In the genomic region with DNA sequence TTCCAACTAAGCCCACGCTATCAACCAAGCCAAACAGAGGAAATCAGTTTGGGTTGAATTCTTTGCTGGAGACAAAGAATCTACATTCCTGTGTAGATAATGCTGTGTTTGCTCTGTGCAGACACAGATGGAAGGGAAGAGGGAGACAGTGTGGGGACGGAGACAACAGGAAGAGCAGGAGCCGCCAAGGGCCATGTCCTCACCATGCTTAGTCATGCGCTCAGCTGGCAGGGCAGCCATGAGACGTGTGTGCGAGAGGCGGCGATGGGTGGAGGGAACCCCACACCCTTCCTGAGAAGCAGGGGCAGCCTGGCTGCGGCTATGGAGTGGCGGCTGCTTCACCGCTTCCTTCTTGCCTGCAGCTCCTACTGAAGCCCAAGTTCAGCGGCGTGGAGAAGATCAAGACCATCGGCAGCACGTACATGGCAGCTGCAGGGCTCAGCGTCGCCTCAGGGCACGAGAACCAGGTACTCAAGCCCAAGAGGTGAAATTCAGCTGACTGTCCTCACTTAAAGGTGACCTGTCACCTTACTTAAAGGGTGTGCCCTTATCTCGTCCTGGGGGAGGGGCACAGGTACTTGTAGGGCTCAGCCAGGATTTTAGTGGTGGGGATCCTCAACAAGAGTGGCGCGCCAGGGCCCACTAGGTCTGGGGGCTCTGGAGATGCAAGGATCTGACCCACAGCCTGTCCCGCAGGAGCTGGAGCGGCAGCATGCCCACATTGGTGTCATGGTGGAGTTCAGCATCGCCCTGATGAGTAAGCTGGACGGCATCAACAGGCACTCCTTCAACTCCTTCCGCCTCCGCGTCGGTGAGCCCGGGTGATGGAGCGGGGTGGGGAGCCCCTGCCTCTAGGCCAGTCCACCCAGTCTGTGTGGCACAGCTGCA, we compare ENCODE assay signal across 9 cellular contexts. TPM values are rescaled to one million over a fixed set of nuclear protein-coding genes. Genes with fewer than 3 reads are reported as not detected.
DNase-seq lines count a peak whose midpoint lies in the region; ATAC-seq, FAIRE-seq and TF ChIP-seq lines count a peak whose summit lies in the region.
"Had no signal": no experiment of that assay in that cellular context is flagged by ENCODE, and none has a peak within 500 bp of the region (broad histone marks: within the 10 kb centered on the region; RNA-seq: fewer than 3 reads in every experiment).

No MANE protein-coding gene starts in this region.

- H3K27ac ChIP-seq in GM12878 (ENCODE audit: control insufficient read depth, insufficient read depth) (no peak overlapping the region), lung (ENCODE audit: low read depth in 1 of 2, low read length in 1 of 2) (peak overlapping the region in 1 of 2 donors; percentile 3)

- RAD21 ChIA-PET in GM12878 (lab: Charles Lee; ENCODE audit: unreplicated experiment) = interaction anchor here (0.6 to 0.8 kb wide), 2 partner anchors 39 to 492 kb away, joined by 3 read pairs; no protein-coding TSS in a partner anchor

- H3K4me1 ChIP-seq in GM12878 (ENCODE audit: control insufficient read depth, insufficient read depth, low read length) (no peaks in the 10 kb centered on the region), lung (ENCODE audit: control insufficient read depth in 2 of 2, insufficient read depth in 2 of 2, low read length in 2 of 2) (no peaks in the 10 kb centered on the region)

- SMC1A ChIA-PET in GM12878 (lab: Charles Lee; ENCODE audit: uncharacterized antibody, unreplicated experiment) = interaction anchor here (1.0 kb wide), 1 partner anchor 45 kb away, joined by 3 read pairs; no protein-coding TSS in a partner anchor

- H3K36me3 Mint-ChIP-seq in stimulated activated naive CD8-positive, alpha-beta T cell treated with anti-CD3 and anti-CD28 coated beads, Interleukin-15, Interleukin-2, amounts not matched to agents 100 ng/mL and 50 ng/mL, for 24 hours (ENCODE audit: low read depth) = peaks cover 63% of the 10 kb centered on the region
- H3K36me3 Mint-ChIP-seq: IgD-negative memory B cell had no signal

- intact Hi-C loops in GM12878 (cut with micrococcal nuclease; ENCODE audit: unreplicated experiment) = no loop called here

- H3K36me3 ChIP-seq in GM12878 (ENCODE audit: control insufficient read depth in 2 of 2, insufficient read depth in 2 of 2, low read length in 1 of 2) (peaks cover 34 to 35% of the 10 kb centered on the region in 2 experiments; a peak in 3 of 4 replicates), lung (ENCODE audit: control insufficient read depth in 2 of 2, insufficient read depth in 2 of 2, low read length in 2 of 2) (peaks cover 14 to 54% of the 10 kb centered on the region in 2 donors)

- POLR2A ChIA-PET in GM12878 (lab: Charles Lee) = interaction anchor here (0.7 kb wide), 1 partner anchor 371 kb away, joined by 3 read pairs; no protein-coding TSS in a partner anchor

- in situ Hi-C loops in GM12878 (cut with MboI) = no loop called here

- no peaks in the 10 kb centered on the region for H3K9me3 Mint-ChIP-seq in stimulated activated naive CD8-positive, alpha-beta T cell treated with anti-CD3 and anti-CD28 coated beads, Interleukin-15, Interleukin-2, amounts not matched to agents 100 ng/mL and 50 ng/mL, for 24 hours
- H3K9me3 Mint-ChIP-seq: IgD-negative memory B cell had no signal

- no peak for TF ChIP-seq RAD21 in GM12878 (IDR thresholded peaks at IDR 0.05; ENCODE audit: insufficient read depth, low read depth, low read length)

- no peak overlapping the region for H3K9ac ChIP-seq in GM12878 (ENCODE audit: control insufficient read depth, insufficient read depth, low read length)

- H3K9me3 ChIP-seq in GM12878 (replicated peaks; ENCODE audit: control insufficient read depth, insufficient read depth, low read length) = no peaks in the 10 kb centered on the region
- H3K9me3 ChIP-seq in lung (ENCODE audit: control insufficient read depth in 2 of 2, insufficient read depth in 1 of 2, low read length in 1 of 2) = no peaks in the 10 kb centered on the region

- H3K27me3 ChIP-seq in GM12878 (replicated peaks in 1 of 2; ENCODE audit: control insufficient read depth in 2 of 2, insufficient read depth in 2 of 2, low read length in 1 of 2) = no peaks in the 10 kb centered on the region
- no peaks in the 10 kb centered on the region for H3K27me3 ChIP-seq in lung (ENCODE audit: control insufficient read depth, insufficient read depth)

- H4K20me1 ChIP-seq in GM12878 (ENCODE audit: control insufficient read depth, insufficient read depth) = no peaks in the 10 kb centered on the region

- no peak overlapping the region for H3K4me3 Mint-ChIP-seq in stimulated activated naive CD8-positive, alpha-beta T cell treated with anti-CD3 and anti-CD28 coated beads, Interleukin-15, Interleukin-2, amounts not matched to agents 100 ng/mL and 50 ng/mL, for 24 hours

- H3K27me3 Mint-ChIP-seq in stimulated activated naive CD8-positive, alpha-beta T cell treated with anti-CD3 and anti-CD28 coated beads, Interleukin-15, Interleukin-2, amounts not matched to agents 100 ng/mL and 50 ng/mL, for 24 hours = no peaks in the 10 kb centered on the region
- H3K27me3 Mint-ChIP-seq: IgD-negative memory B cell had no signal

- H2AFZ ChIP-seq in GM12878 (ENCODE audit: control insufficient read depth, low read depth, low read length) = no peak overlapping the region

- DNase-seq in T-helper 1 cell (peak in 3 of 5 donors; percentile 3 to 72 (median 28)), GM12878 (ENCODE audit: low read depth, low spot score) (no peak), lung (ENCODE audit: low spot score) (peak; percentile 60), GDM1 (lab: John Stamatoyannopoulos, UW) (no peak), NCI-H2107 (lab: John Stamatoyannopoulos, UW) (no peak), NCI-H2227 (lab: John Stamatoyannopoulos, UW; ENCODE audit: unreplicated experiment) (no peak)

- no peak for FAIRE-seq in GM12878 (lab: Jason Lieb, UNC)

- no peaks in the 10 kb centered on the region for H3K79me2 ChIP-seq in GM12878 (ENCODE audit: control insufficient read depth, insufficient read depth, low read length)

- H3K4me3 ChIP-seq in GM12878 (no peak overlapping the region), lung (no peak overlapping the region)

- CTCF ChIA-PET in GM12878 (lab: Yijun Ruan, JAX) = interaction anchor here (0.6 to 1.7 kb wide), 4 partner anchors 13 to 351 kb away, joined by 3 to 4 read pairs (median 3); no protein-coding TSS in a partner anchor

- 92% methylated on average over 31 of the region's 31 CpGs for WGBS in GM12878 (ENCODE audit: insufficient coverage, insufficient replicate concordance, low lambda C conversion rate, missing lambda C conversion rate)
- 56 to 74% methylated on average over 31 of the region's 31 CpGs for WGBS in lung, 2 donors

- TF ChIP-seq POLR2A in GM12878 (IDR thresholded peaks at IDR 0.05; ENCODE audit: low read depth, low read length) = peak; percentile 53

- H3K27ac Mint-ChIP-seq in stimulated activated naive CD8-positive, alpha-beta T cell treated with anti-CD3 and anti-CD28 coated beads, Interleukin-15, Interleukin-2, amounts not matched to agents 100 ng/mL and 50 ng/mL, for 24 hours = peak overlapping the region; percentile 79

- no peak for TF ChIP-seq EP300 in GM12878 (IDR thresholded peaks at IDR 0.05; ENCODE audit: borderline replicate concordance in 1 of 2, control insufficient read depth in 1 of 2, low read depth in 2 of 2, low read length in 2 of 2)

- no TSS peak for BruUV-seq in GM12878 (replicated peaks; lab: Mats Ljungman, UMichigan)

- H3K4me1 Mint-ChIP-seq in stimulated activated naive CD8-positive, alpha-beta T cell treated with anti-CD3 and anti-CD28 coated beads, Interleukin-15, Interleukin-2, amounts not matched to agents 100 ng/mL and 50 ng/mL, for 24 hours (ENCODE audit: low read depth) = peaks cover 20% of the 10 kb centered on the region

- TF ChIP-seq CTCF in GM12878 (IDR thresholded peaks at IDR 0.05 in 2 of 3, conservative IDR thresholded peaks at IDR 0.05 in 1 of 3; ENCODE audit: control insufficient read depth in 2 of 3, extremely low read depth in 1 of 3, insufficient read depth in 1 of 3, low read depth in 3 of 3, low read length in 3 of 3) (no peak), lung (IDR thresholded peaks at IDR 0.05; ENCODE audit: control extremely low read depth, extremely low read depth) (no peak)

- ATAC-seq in GM12878 = no peak
- peak; percentile 71 for ATAC-seq in lung (ENCODE audit: insufficient read depth, low FRiP score)
- ATAC-seq in HG03520 (IDR thresholded peaks at IDR 0.05; ENCODE audit: unreplicated experiment) = no peak

- H3K4me2 ChIP-seq in GM12878 (ENCODE audit: control insufficient read depth, insufficient read depth) = no peak overlapping the region

RNA-seq across cellular contexts. Expression of a gene that starts 47.5 kb away (rescaled TPM):
- 244 and 253 TPM in 2 replicates for total RNA-seq in GM12878 (2013; cell fraction: nucleolus; rRNA removed)
- total RNA-seq in GM12878 (2014; rRNA removed) (44.2 and 47.1 TPM in 2 replicates), GM12878 (2014; rRNA removed; fragmentation: Illumina TruSeq; extraction: Trizol) (16.0 and 17.2 TPM in 2 replicates), GM12878 (2021) (71.2 and 87.9 TPM in 2 replicates), lung (100 to 1,000 TPM in 1 of 2 donors, 10 to 100 TPM in 1; 34.4 to 105 TPM)
- 8.7 TPM for polyA plus RNA-seq in GM12878 (2011; ENCODE audit: low read depth)
- polyA plus RNA-seq in GM12878 (2011; rRNA removed) (16.9 and 18.7 TPM in 2 replicates), GM12878 (2014; fragmentation: Illumina TruSeq; extraction: Trizol) (16.8 and 19.6 TPM in 2 replicates), GM12878 (2014; fragmentation: Nextera tagmentation; extraction: Ambion mirVana) (1 to 10 TPM; 1.2 to 1.3 TPM), GM12878 (2014; rRNA removed) (45.5 and 52.1 TPM in 2 replicates), GM12878 (2016; fragmentation: Nextera tagmentation; extraction: Ambion mirVana) (10 to 100 TPM; 29.2 to 32.7 TPM), lung (10 to 100 TPM; 20.9 to 42.6 TPM)
- 21.3 and 33.9 TPM in 2 replicates for polyA plus RNA-seq in GM12878 (2011; cell fraction: cytosol; rRNA removed)
- polyA plus RNA-seq in GM12878 (2011; cell fraction: nucleus; rRNA removed) = 169 and 171 TPM in 2 replicates
- 19.4 and 25.6 TPM in 2 replicates for polyA plus RNA-seq in GM12878 (2012)
- 54.8 and 75.2 TPM in 2 replicates for polyA minus RNA-seq in GM12878 (2011; rRNA and poly(A)+ RNA removed)
- polyA minus RNA-seq in GM12878 (2011; cell fraction: cytosol; rRNA and poly(A)+ RNA removed) = 25.4 and 26.3 TPM in 2 replicates
- polyA minus RNA-seq in GM12878 (2011; cell fraction: nucleus; rRNA and poly(A)+ RNA removed) = 83.2 and 107 TPM in 2 replicates

RNA-seq across cellular contexts. Expression of a gene that starts 54.9 kb away (rescaled TPM):
- total RNA-seq in GM12878 (2013; cell fraction: nucleolus; rRNA removed) = 36.9 and 40.9 TPM in 2 replicates
- total RNA-seq in GM12878 (2014; rRNA removed) = 54.3 and 56.3 TPM in 2 replicates
- 74.5 and 74.7 TPM in 2 replicates for total RNA-seq in GM12878 (2014; rRNA removed; fragmentation: Illumina TruSeq; extraction: Trizol)
- total RNA-seq in GM12878 (2021) = 65.2 and 67.4 TPM in 2 replicates
- polyA plus RNA-seq in GM12878 (2011; ENCODE audit: low read depth) = 23.7 TPM
- polyA plus RNA-seq in GM12878 (2011; rRNA removed) = 64.4 and 85.4 TPM in 2 replicates
- 22.9 and 27.6 TPM in 2 replicates for polyA plus RNA-seq in GM12878 (2011; cell fraction: cytosol; rRNA removed)
- polyA plus RNA-seq in GM12878 (2011; cell fraction: nucleus; rRNA removed) = 26.8 and 33.9 TPM in 2 replicates
- 27.2 and 43.0 TPM in 2 replicates for polyA plus RNA-seq in GM12878 (2012)
- polyA plus RNA-seq in GM12878 (2014; fragmentation: Illumina TruSeq; extraction: Trizol) = 74.6 and 113 TPM in 2 replicates
- polyA plus RNA-seq in GM12878 (2014; fragmentation: Nextera tagmentation; extraction: Ambion mirVana) = 10 to 100 TPM; 16.9 to 36.5 TPM
- 44.4 and 47.8 TPM in 2 replicates for polyA plus RNA-seq in GM12878 (2014; rRNA removed)
- polyA plus RNA-seq in GM12878 (2016; fragmentation: Nextera tagmentation; extraction: Ambion mirVana) = 10 to 100 TPM; 18.9 to 47.6 TPM
- polyA minus RNA-seq in GM12878 (2011; rRNA and poly(A)+ RNA removed) = 34.6 and 42.2 TPM in 2 replicates
- polyA minus RNA-seq in GM12878 (2011; cell fraction: cytosol; rRNA and poly(A)+ RNA removed) = 16.4 and 19.0 TPM in 2 replicates
- polyA minus RNA-seq in GM12878 (2011; cell fraction: nucleus; rRNA and poly(A)+ RNA removed) = 19.5 and 29.7 TPM in 2 replicates
- total RNA-seq in lung = 10 to 100 TPM; 52.8 to 54.1 TPM
- polyA plus RNA-seq in lung = 10 to 100 TPM; 33.9 to 54.6 TPM

Comparison
In these comparisons a context has a peak if more than half of its experiments do, and no peak if none do; other contexts are left out.
1. DNase-seq: peak in T-helper 1 cell (3 of 5) and lung (single experiment); none in GM12878 (single experiment), GDM1 (single experiment), NCI-H2107 (single experiment) and NCI-H2227 (single experiment).